In the genomic region with DNA sequence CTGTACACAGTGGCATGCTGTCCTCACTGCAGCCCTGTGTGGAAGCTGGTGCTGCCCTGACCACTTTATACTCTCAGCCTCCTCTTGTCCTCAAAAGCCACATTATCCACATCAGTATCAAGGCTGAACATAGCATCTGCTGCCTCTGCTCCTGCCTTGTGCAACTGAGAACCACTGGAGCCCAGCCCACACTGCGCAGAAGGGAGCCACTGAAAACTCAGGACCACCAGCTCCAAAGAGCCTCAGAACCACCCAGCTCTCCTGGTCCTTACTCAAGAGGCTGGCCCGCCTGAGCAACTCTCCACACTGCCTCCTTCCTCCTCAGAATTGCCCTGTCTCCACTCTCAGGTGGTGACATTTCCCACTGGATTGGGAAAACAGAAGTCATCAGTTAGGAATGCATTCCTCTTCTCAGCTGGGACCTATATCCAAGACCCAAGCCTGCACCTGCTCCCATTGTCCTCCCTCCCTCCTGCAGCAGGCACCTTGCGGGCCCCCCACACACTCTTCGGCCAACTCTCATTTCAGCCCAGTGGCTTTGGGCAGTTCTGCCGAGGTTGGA, we compare ENCODE assay signal across 23 cellular contexts. TPM values are rescaled to one million over a fixed set of nuclear protein-coding genes. Genes with fewer than 3 reads are reported as not detected.
A peak's percentile ranks its signal among the peaks of the same experiment; 100 is the strongest.
DNase-seq lines count a peak whose midpoint lies in the region; ATAC-seq, FAIRE-seq and TF ChIP-seq lines count a peak whose summit lies in the region.
"Had no signal": no experiment of that assay in that cellular context is flagged by ENCODE, and none has a peak within 500 bp of the region (broad histone marks: within the 10 kb centered on the region; RNA-seq: fewer than 3 reads in every experiment).

No MANE protein-coding gene starts in this region.

- H3K27ac ChIP-seq in HCT116 (ENCODE audit: low read depth, low read length) (no peak overlapping the region), H1 (ENCODE audit: low read depth, low read length) (no peak overlapping the region), colonic mucosa (no peak overlapping the region)
- H3K27ac ChIP-seq: C4-2B, HL-60, SJSA1 had no signal

- TF ChIP-seq CTCF in HCT116 (IDR thresholded peaks at IDR 0.05 in 2 of 3, conservative IDR thresholded peaks at IDR 0.05 in 1 of 3; ENCODE audit: borderline replicate concordance in 1 of 3, insufficient read depth in 1 of 3, low read depth in 2 of 3, low read length in 2 of 3) = no peak
- TF ChIP-seq CTCF in H1 (IDR thresholded peaks at IDR 0.05; ENCODE audit: control extremely low read depth in 1 of 3, insufficient read depth in 1 of 3, low read depth in 1 of 3, low read length in 3 of 3) = no peak
- TF ChIP-seq CTCF in colonic mucosa (IDR thresholded peaks at IDR 0.05) = no peak

- no peak for TF ChIP-seq EP300 in H1 (IDR thresholded peaks at IDR 0.05; ENCODE audit: borderline replicate concordance in 1 of 2, low read depth in 2 of 2, low read length in 2 of 2)

- H3K4me1 Mint-ChIP-seq in activated T-helper 2 cell treated with anti-CD3 and anti-CD28 coated beads, Interferon-gamma antibody, Interleukin-2, Interleukin-4, amounts not matched to agents 10 μg/mL and 5 μg/mL and 100 μg/mL, durations not matched to agents 14 hours and 24 hours and 36 hours (ENCODE audit: low read depth) = peaks cover 4% of the 10 kb centered on the region

- H3K18ac ChIP-seq in H1 (ENCODE audit: extremely low read depth, low read length) = no peak overlapping the region

- no peak overlapping the region for H3K4me3 Mint-ChIP-seq in activated T-helper 2 cell treated with anti-CD3 and anti-CD28 coated beads, Interferon-gamma antibody, Interleukin-2, Interleukin-4, amounts not matched to agents 10 μg/mL and 5 μg/mL and 100 μg/mL, durations not matched to agents 14 hours and 24 hours and 36 hours (ENCODE audit: low read depth)
- H3K4me3 Mint-ChIP-seq: IgD-negative memory B cell had no signal

- BruUV-seq in HCT116 (replicated peaks; lab: Mats Ljungman, UMichigan) = no TSS peak

- H2BK12ac ChIP-seq in H1 (ENCODE audit: low read depth, low read length) = no peak overlapping the region; the same call in 1 of the 2 replicates

- H3K23me2 ChIP-seq in H1 (ENCODE audit: low read depth, low read length) = no peaks in the 10 kb centered on the region

- peaks cover 28% of the 10 kb centered on the region for H3K27me3 Mint-ChIP-seq in activated T-helper 2 cell treated with anti-CD3 and anti-CD28 coated beads, Interferon-gamma antibody, Interleukin-2, Interleukin-4, amounts not matched to agents 10 μg/mL and 5 μg/mL and 100 μg/mL, durations not matched to agents 14 hours and 24 hours and 36 hours (ENCODE audit: low read depth)

- no peaks in the 10 kb centered on the region for H3K79me1 ChIP-seq in H1 (ENCODE audit: low read depth, low read length)

- no peaks in the 10 kb centered on the region for H3K9me2 ChIP-seq in HCT116 (ENCODE audit: insufficient read depth)

- no peak overlapping the region for H2BK5ac ChIP-seq in H1 (ENCODE audit: low read depth, low read length)

- no peaks in the 10 kb centered on the region for H3K36me3 Mint-ChIP-seq in activated T-helper 2 cell treated with anti-CD3 and anti-CD28 coated beads, Interferon-gamma antibody, Interleukin-2, Interleukin-4, amounts not matched to agents 10 μg/mL and 5 μg/mL and 100 μg/mL, durations not matched to agents 14 hours and 24 hours and 36 hours (ENCODE audit: low read depth)

- no peak overlapping the region for H2AFZ ChIP-seq in HCT116 (ENCODE audit: low read depth, low read length, poor library complexity, severe bottlenecking)
- H2AFZ ChIP-seq in H1 (ENCODE audit: low read length) = no peak overlapping the region

- H3K9me3 ChIP-seq in HCT116 (ENCODE audit: control insufficient read depth in 1 of 2, insufficient read depth in 1 of 2, low read depth in 1 of 2, low read length in 2 of 2) (no peaks in the 10 kb centered on the region), H1 (ENCODE audit: insufficient read depth in 2 of 2, low read depth in 1 of 2, low read length in 1 of 2) (no peaks in the 10 kb centered on the region), colonic mucosa (no peaks in the 10 kb centered on the region)
- H3K9me3 ChIP-seq: MG63, SJSA1 had no signal

- 88% methylated on average over 5 of the region's 5 CpGs; no CpG with 5 or more reads in 1 of the 2 experiments for WGBS in H1 (ENCODE audit: extremely low coverage in 1 of 2, insufficient coverage in 1 of 2, insufficient read length in 1 of 2, insufficient replicate concordance in 2 of 2, low coverage in 1 of 2, low lambda C conversion rate in 2 of 2, missing lambda C conversion rate in 1 of 2), 2 experiments

- intact Hi-C loops in HCT116 (cut with micrococcal nuclease) (no loop called here), sciatic nerve (cut with DNase I) (no loop called here), colonic mucosa (cut with DNase I) (no loop called here)
- intact Hi-C loops in activated T-helper 2 cell treated with anti-CD3 and anti-CD28 coated beads, Interferon-gamma antibody, Interleukin-2, Interleukin-4, amounts not matched to agents 10 μg/mL and 5 μg/mL and 100 μg/mL, durations not matched to agents 14 hours and 24 hours and 36 hours (cut with micrococcal nuclease) = no loop called here

- H3K4me3 ChIP-seq in HCT116 (replicated peaks in 1 of 2; ENCODE audit: low read depth in 1 of 2, low read length in 2 of 2) (no peak overlapping the region), H1 (ENCODE audit: extremely low read depth in 1 of 4, insufficient read depth in 2 of 4, low read depth in 3 of 4, low read length in 4 of 4) (no peak overlapping the region), colonic mucosa (no peak overlapping the region)
- H3K4me3 ChIP-seq: MG63, SJSA1 had no signal

- H4K8ac ChIP-seq in H1 (ENCODE audit: extremely low read depth, insufficient read depth, low read length) = no peak overlapping the region

- H4K20me1 ChIP-seq in HCT116 (ENCODE audit: insufficient read depth) (no peaks in the 10 kb centered on the region), H1 (replicated peaks in 1 of 2; ENCODE audit: control insufficient read depth in 1 of 2, insufficient read depth in 2 of 2, low read length in 2 of 2) (peaks cover 0 to 4% of the 10 kb centered on the region in 2 experiments)

- no peak for TF ChIP-seq RAD21 in HCT116 (IDR thresholded peaks at IDR 0.05; ENCODE audit: low read depth)
- no peak for TF ChIP-seq RAD21 in H1 (IDR thresholded peaks at IDR 0.05 in 1 of 2, conservative IDR thresholded peaks at IDR 0.05 in 1 of 2; ENCODE audit: low read depth in 2 of 2, low read length in 2 of 2)

- no peak overlapping the region for H2AK5ac ChIP-seq in H1 (ENCODE audit: low read depth, low read length)

- H3K4ac ChIP-seq in H1 (replicated peaks; ENCODE audit: insufficient read length, low read depth, low read length) = no peak overlapping the region

- H3K36me3 ChIP-seq in HCT116 (ENCODE audit: control insufficient read depth in 1 of 2, insufficient read depth in 2 of 2, low read length in 2 of 2) = no peaks in the 10 kb centered on the region
- H3K36me3 ChIP-seq in H1 (ENCODE audit: control insufficient read depth in 2 of 4, insufficient read depth in 4 of 4, low read length in 3 of 4) = no peaks in the 10 kb centered on the region
- no peaks in the 10 kb centered on the region for H3K36me3 ChIP-seq in colonic mucosa
- H3K36me3 ChIP-seq: MG63, SJSA1 had no signal

- H3K79me2 ChIP-seq in HCT116 (ENCODE audit: insufficient read depth, low read length) (0 out of 2 replicates have a peak, but pooled peaks cover 4% of the 10 kb centered on the region), H1 (ENCODE audit: control insufficient read depth in 1 of 2, insufficient read depth in 2 of 2, low read length in 2 of 2) (no peaks in the 10 kb centered on the region)

- RAD21 ChIA-PET in HCT116 (lab: Charles Lee; ENCODE audit: low non-redundant PET in 1 of 2, low total read pairs in 2 of 2, uncharacterized antibody in 2 of 2, unreplicated experiment in 2 of 2) = no interaction called here

- POLR2A ChIA-PET in HCT116 (lab: Charles Lee) = no interaction called here
- POLR2A ChIA-PET in H1 (lab: Charles Lee; ENCODE audit: partially characterized antibody) = interaction anchor here (0.7 to 2.4 kb wide), 2 partner anchors 11 to 64 kb away, joined by 3 to 6 read pairs; partner anchors contain the start of gene GOLT1A

- CTCF ChIA-PET in HCT116 (lab: Charles Lee) = interaction anchor here (1.8 kb wide), 1 partner anchor 40 kb away, joined by 11 read pairs; no protein-coding TSS in a partner anchor
- CTCF ChIA-PET in H1 (lab: Charles Lee; ENCODE audit: partially characterized antibody) = interaction anchor here (0.5 to 12.6 kb wide), 8 partner anchors 10 to 332 kb away, joined by 3 to 360 read pairs (median 12); partner anchors contain the start of genes ETNK2, GOLT1A and REN

- H2BK20ac ChIP-seq in H1 (ENCODE audit: low read length) = no peak overlapping the region

- no peak overlapping the region for H4K5ac ChIP-seq in H1 (ENCODE audit: insufficient read length, low read depth, low read length)

- no peaks in the 10 kb centered on the region for H3K9me3 Mint-ChIP-seq in activated T-helper 2 cell treated with anti-CD3 and anti-CD28 coated beads, Interferon-gamma antibody, Interleukin-2, Interleukin-4, amounts not matched to agents 10 μg/mL and 5 μg/mL and 100 μg/mL, durations not matched to agents 14 hours and 24 hours and 36 hours
- H3K9me3 Mint-ChIP-seq: IgD-negative memory B cell had no signal

- H3K4me2 ChIP-seq in HCT116 (ENCODE audit: low read length) = peak overlapping the region; percentile 31
- no peak overlapping the region for H3K4me2 ChIP-seq in H1 (ENCODE audit: insufficient read depth in 1 of 2, low read depth in 2 of 2, low read length in 2 of 2)

- H3K4me1 ChIP-seq in HCT116 (ENCODE audit: control insufficient read depth in 1 of 2, insufficient read depth in 2 of 2, low read length in 2 of 2) = peaks cover 20 to 44% of the 10 kb centered on the region in 2 experiments
- peaks cover 0 to 2% (median 2%) of the 10 kb centered on the region in 4 experiments; a peak in 5 of 7 replicates for H3K4me1 ChIP-seq in H1 (replicated peaks in 1 of 4; ENCODE audit: control insufficient read depth in 3 of 4, insufficient read depth in 4 of 4, low read length in 3 of 4)
- no peaks in the 10 kb centered on the region for H3K4me1 ChIP-seq in colonic mucosa

- H3K27me3 ChIP-seq in HCT116 (ENCODE audit: insufficient read depth, low read length) = no peaks in the 10 kb centered on the region
- no peaks in the 10 kb centered on the region for H3K27me3 ChIP-seq in H1 (replicated peaks in 1 of 4; ENCODE audit: control insufficient read depth in 3 of 4, extremely low read depth in 1 of 4, insufficient read depth in 3 of 4, low read length in 3 of 4)
- H3K27me3 ChIP-seq in colonic mucosa = no peaks in the 10 kb centered on the region
- H3K27me3 ChIP-seq: SJSA1 had no signal

- ATAC-seq in HCT116 = no peak
- ATAC-seq in sciatic nerve = no peak
- ATAC-seq: Panc1 had no signal

- H2BK15ac ChIP-seq in H1 (ENCODE audit: low read length) = no peak overlapping the region

- H3K56ac ChIP-seq in H1 (replicated peaks; ENCODE audit: insufficient read length, low read depth, low read length) = no peak overlapping the region

- H3K9ac ChIP-seq in HCT116 (ENCODE audit: low read length) (no peak overlapping the region), H1 (replicated peaks in 1 of 4; ENCODE audit: extremely low read depth in 1 of 4, low read depth in 3 of 4, low read length in 3 of 4) (no peak overlapping the region), colonic mucosa (ENCODE audit: low read depth in 2 of 2, low read length in 2 of 2) (no peak overlapping the region)

- peak; percentile 53 for DNase-seq in A172 (ENCODE audit: low spot score)
- DNase-seq in HCT116 (ENCODE audit: low read depth, low spot score) = no peak
- no peak for DNase-seq in H1 (ENCODE audit: low read depth in 1 of 2, low spot score in 2 of 2)
- DNase-seq in sciatic nerve (ENCODE audit: low spot score) = peak; percentile 28
- no peak for DNase-seq in colonic mucosa
- DNase-seq in activated T-helper 2 cell treated with anti-CD3 and anti-CD28 coated beads, Interferon-gamma antibody, Interleukin-2, Interleukin-4, amounts not matched to agents 10 μg/mL and 5 μg/mL and 100 μg/mL, durations not matched to agents 14 hours and 24 hours and 36 hours (ENCODE audit: low spot score) = no peak
- no peak for DNase-seq in COLO668 (lab: John Stamatoyannopoulos, UW; ENCODE audit: unreplicated experiment)
- DNase-seq: AML-193, DMS79 treated with DMSO at 0.1 percent for 48 hours, Karpas-422, MG63, NCI-H1048, NCI-H1436, NCI-H1930, NCI-H345, NCI-H524 treated with DMSO at 0.1 percent for 48 hours had no signal

- H3K14ac ChIP-seq in H1 (ENCODE audit: insufficient read length) = no peak overlapping the region

- H4K91ac ChIP-seq in H1 (replicated peaks; ENCODE audit: insufficient read length, low read length) = no peak overlapping the region

- TF ChIP-seq POLR2A in HCT116 (IDR thresholded peaks at IDR 0.05; ENCODE audit: borderline replicate concordance, extremely low read depth, insufficient read depth, insufficient read length) = no peak
- TF ChIP-seq POLR2A in H1 (IDR thresholded peaks at IDR 0.05; ENCODE audit: control extremely low read depth in 1 of 2, low read depth in 2 of 2, low read length in 2 of 2) = no peak

- no peak overlapping the region for H3K27ac Mint-ChIP-seq in activated T-helper 2 cell treated with anti-CD3 and anti-CD28 coated beads, Interferon-gamma antibody, Interleukin-2, Interleukin-4, amounts not matched to agents 10 μg/mL and 5 μg/mL and 100 μg/mL, durations not matched to agents 14 hours and 24 hours and 36 hours
- H3K27ac Mint-ChIP-seq: IgD-negative memory B cell had no signal

- no peak for FAIRE-seq in H1 (lab: Jason Lieb, UNC)

- no peak overlapping the region for H2BK120ac ChIP-seq in H1 (replicated peaks; ENCODE audit: low read depth, low read length)

- no peak overlapping the region for H3K23ac ChIP-seq in H1 (ENCODE audit: insufficient read length)

RNA-seq across cellular contexts. Expression of gene KISS1, which starts 7.0 kb away (rescaled TPM):
- 1.4 and 6.2 TPM in 2 replicates for total RNA-seq in A172 (2014; rRNA removed; shearing (Covaris generic))
- total RNA-seq in HCT116 (2021; ENCODE audit: unreplicated experiment) (1.3 TPM), sciatic nerve (not detected), colonic mucosa (under 1 TPM in 1 of 2 donors, not detected in 1; 0.91 TPM)
- polyA plus RNA-seq in HCT116 (2012) = 0.30 and 0.73 TPM in 2 replicates
- 0.88 TPM in 1 of 2 replicates, not detected in the other for total RNA-seq in H1 (2021; fragmentation: NEBNext Ultra II Directional; extraction: Animal tissue kit (Norgen Biotek cat#: 25700))
- 0.71 and 0.83 TPM in 2 replicates for polyA plus RNA-seq in H1 (2011; rRNA removed)
- 0.59 TPM for polyA plus RNA-seq in H1 (2011; cell fraction: cytosol; rRNA removed)
- 0.50 TPM for polyA plus RNA-seq in H1 (2011; cell fraction: nucleus; rRNA removed)
- 0.37 TPM in 1 of 4 replicates, not detected in the others for polyA plus RNA-seq in H1 (2012, experiment 1 of 2)
- polyA plus RNA-seq in H1 (2012, experiment 2 of 2) = 0.51 TPM
- 0.32 TPM for polyA plus RNA-seq in H1 (2013, experiment 1 of 2)
- polyA plus RNA-seq in H1 (2013, experiment 2 of 2) = 0.07 TPM
- not detected in 2 replicates for polyA minus RNA-seq in H1 (2011; rRNA and poly(A)+ RNA removed)
- polyA minus RNA-seq in H1 (2011; cell fraction: cytosol; rRNA and poly(A)+ RNA removed) = not detected
- not detected for polyA minus RNA-seq in H1 (2011; cell fraction: nucleus; rRNA and poly(A)+ RNA removed)
- total RNA-seq in activated T-helper 2 cell treated with anti-CD3 and anti-CD28 coated beads, Interferon-gamma antibody, Interleukin-2, Interleukin-4, amounts not matched to agents 10 μg/mL and 5 μg/mL and 100 μg/mL, durations not matched to agents 14 hours and 24 hours and 36 hours = not detected in 2 replicates
- total RNA-seq: G401, HT1080 had no signal
- polyA plus RNA-seq: IgD-negative memory B cell had no signal

RNA-seq across cellular contexts. Expression of gene GOLT1A, which starts 10.5 kb away (rescaled TPM):
- total RNA-seq in A172 (2014; rRNA removed; shearing (Covaris generic)) = 0.19 TPM in 1 of 2 replicates, not detected in the other
- total RNA-seq in HCT116 (2021; ENCODE audit: unreplicated experiment) (8.0 TPM), sciatic nerve (0.40 TPM), colonic mucosa (10 to 100 TPM in 1 of 2 donors, 1 to 10 TPM in 1; 6.7 to 13.6 TPM)
- 16.7 and 19.3 TPM in 2 replicates for polyA plus RNA-seq in HCT116 (2012)
- total RNA-seq in H1 (2021; fragmentation: NEBNext Ultra II Directional; extraction: Animal tissue kit (Norgen Biotek cat#: 25700)) = 6.9 and 7.5 TPM in 2 replicates
- polyA plus RNA-seq in H1 (2011; rRNA removed) = 8.5 and 9.5 TPM in 2 replicates
- 8.6 TPM for polyA plus RNA-seq in H1 (2011; cell fraction: cytosol; rRNA removed)
- 14.3 TPM for polyA plus RNA-seq in H1 (2011; cell fraction: nucleus; rRNA removed)
- polyA plus RNA-seq in H1 (2012, experiment 1 of 2) = 8.0 to 8.9 TPM (median 8.3 TPM) in 4 replicates
- 8.8 TPM for polyA plus RNA-seq in H1 (2012, experiment 2 of 2)
- polyA plus RNA-seq in H1 (2013, experiment 1 of 2) = 5.5 TPM
- polyA plus RNA-seq in H1 (2013, experiment 2 of 2) = 7.7 TPM
- polyA minus RNA-seq in H1 (2011; rRNA and poly(A)+ RNA removed) = 2.3 and 3.5 TPM in 2 replicates
- 2.3 TPM for polyA minus RNA-seq in H1 (2011; cell fraction: cytosol; rRNA and poly(A)+ RNA removed)
- 7.8 TPM for polyA minus RNA-seq in H1 (2011; cell fraction: nucleus; rRNA and poly(A)+ RNA removed)
- total RNA-seq in activated T-helper 2 cell treated with anti-CD3 and anti-CD28 coated beads, Interferon-gamma antibody, Interleukin-2, Interleukin-4, amounts not matched to agents 10 μg/mL and 5 μg/mL and 100 μg/mL, durations not matched to agents 14 hours and 24 hours and 36 hours = 0.21 TPM in 1 of 2 replicates, not detected in the other
- total RNA-seq: G401, HT1080, SJSA1 had no signal
- polyA plus RNA-seq: IgD-negative memory B cell had no signal

RNA-seq across cellular contexts. Expression of gene REN, which starts 37.1 kb away (rescaled TPM):
- 0.62 TPM in 1 of 2 replicates, not detected in the other for total RNA-seq in A172 (2014; rRNA removed; shearing (Covaris generic))
- 0.47 TPM for total RNA-seq in HCT116 (2021; ENCODE audit: unreplicated experiment)
- 0.39 and 0.56 TPM in 2 replicates for polyA plus RNA-seq in HCT116 (2012)
- total RNA-seq in H1 (2021; fragmentation: NEBNext Ultra II Directional; extraction: Animal tissue kit (Norgen Biotek cat#: 25700)) = not detected in 2 replicates
- polyA plus RNA-seq in H1 (2011; rRNA removed) = 0.05 and 0.11 TPM in 2 replicates
- not detected for polyA plus RNA-seq in H1 (2011; cell fraction: cytosol; rRNA removed)
- polyA plus RNA-seq in H1 (2011; cell fraction: nucleus; rRNA removed) = not detected
- 0.12 TPM in 1 of 4 replicates, not detected in the others for polyA plus RNA-seq in H1 (2012, experiment 1 of 2)
- polyA plus RNA-seq in H1 (2012, experiment 2 of 2) = not detected
- polyA plus RNA-seq in H1 (2013, experiment 1 of 2) = 0.06 TPM
- polyA plus RNA-seq in H1 (2013, experiment 2 of 2) = 0.04 TPM
- polyA minus RNA-seq in H1 (2011; rRNA and poly(A)+ RNA removed) = 0.38 TPM in 1 of 2 replicates, not detected in the other
- not detected for polyA minus RNA-seq in H1 (2011; cell fraction: cytosol; rRNA and poly(A)+ RNA removed)
- polyA minus RNA-seq in H1 (2011; cell fraction: nucleus; rRNA and poly(A)+ RNA removed) = not detected
- total RNA-seq in sciatic nerve = not detected
- under 1 TPM in 1 of 2 donors, not detected in 1; 0.82 TPM for total RNA-seq in colonic mucosa
- not detected in 2 replicates for total RNA-seq in activated T-helper 2 cell treated with anti-CD3 and anti-CD28 coated beads, Interferon-gamma antibody, Interleukin-2, Interleukin-4, amounts not matched to agents 10 μg/mL and 5 μg/mL and 100 μg/mL, durations not matched to agents 14 hours and 24 hours and 36 hours
- total RNA-seq: G401, HT1080, SJSA1 had no signal
- polyA plus RNA-seq: IgD-negative memory B cell had no signal

RNA-seq across cellular contexts. Expression of gene ETNK2, which starts 51.4 kb away (rescaled TPM):
- 20.9 and 23.0 TPM in 2 replicates for total RNA-seq in A172 (2014; rRNA removed; shearing (Covaris generic))
- 16.1 TPM for total RNA-seq in HCT116 (2021; ENCODE audit: unreplicated experiment)
- polyA plus RNA-seq in HCT116 (2012) = 17.3 and 20.5 TPM in 2 replicates
- total RNA-seq in H1 (2021; fragmentation: NEBNext Ultra II Directional; extraction: Animal tissue kit (Norgen Biotek cat#: 25700)) = 20.1 and 23.1 TPM in 2 replicates
- polyA plus RNA-seq in H1 (2011; rRNA removed) = 24.5 and 26.7 TPM in 2 replicates
- 22.8 TPM for polyA plus RNA-seq in H1 (2011; cell fraction: cytosol; rRNA removed)
- polyA plus RNA-seq in H1 (2011; cell fraction: nucleus; rRNA removed) = 23.2 TPM
- polyA plus RNA-seq in H1 (2012, experiment 1 of 2) = 14.3 to 19.9 TPM (median 18.7 TPM) in 4 replicates
- polyA plus RNA-seq in H1 (2012, experiment 2 of 2) = 23.9 TPM
- 11.3 TPM for polyA plus RNA-seq in H1 (2013, experiment 1 of 2)
- 11.4 TPM for polyA plus RNA-seq in H1 (2013, experiment 2 of 2)
- polyA minus RNA-seq in H1 (2011; rRNA and poly(A)+ RNA removed) = 31.5 and 38.8 TPM in 2 replicates
- polyA minus RNA-seq in H1 (2011; cell fraction: cytosol; rRNA and poly(A)+ RNA removed) = 11.0 TPM
- 10.8 TPM for polyA minus RNA-seq in H1 (2011; cell fraction: nucleus; rRNA and poly(A)+ RNA removed)
- total RNA-seq in sciatic nerve = 13.7 TPM
- total RNA-seq in colonic mucosa = 1 to 10 TPM in 1 of 2 donors, under 1 TPM in 1; 0.40 to 1.2 TPM
- 0.32 and 0.37 TPM in 2 replicates for total RNA-seq in activated T-helper 2 cell treated with anti-CD3 and anti-CD28 coated beads, Interferon-gamma antibody, Interleukin-2, Interleukin-4, amounts not matched to agents 10 μg/mL and 5 μg/mL and 100 μg/mL, durations not matched to agents 14 hours and 24 hours and 36 hours

Comparison
In these comparisons a context has a peak if more than half of its experiments do, and no peak if none do; other contexts are left out.
1. DNase-seq: peak in A172 (single experiment) and sciatic nerve (single experiment); none in HCT116 (single experiment), H1 (0 of 2), colonic mucosa (single experiment), activated T-helper 2 cell treated with anti-CD3 and anti-CD28 coated beads, Interferon-gamma antibody, Interleukin-2, Interleukin-4, amounts not matched to agents 10 μg/mL and 5 μg/mL and 100 μg/mL, durations not matched to agents 14 hours and 24 hours and 36 hours (single experiment) and COLO668 (single experiment).